Comparison of ENCODE assay signal across 16 cellular contexts in genomic region chr6:170022291-170022722, GRCh38.
"Had no signal": no experiment of that assay in that cellular context is flagged by ENCODE, and none has a peak within 500 bp of the region (broad histone marks: within the 10 kb centered on the region; RNA-seq: fewer than 3 reads in every experiment).

No MANE protein-coding gene starts in this region.

- H3K4me2 ChIP-seq: SK-N-SH had no signal

- H3K36me3 ChIP-seq: tibial artery had no signal

- H3K27ac Mint-ChIP-seq: activated CD4-positive, alpha-beta memory T cell treated with anti-CD3 and anti-CD28 coated beads for 36 hours; activated CD4-positive, alpha-beta T cell treated with anti-CD3 and anti-CD28 coated beads for 36 hours; effector memory CD8-positive, alpha-beta T cell; naive thymus-derived CD4-positive, alpha-beta T cell; T-cell had no signal

- H3K9me3 ChIP-seq: mucosa of descending colon, SK-N-SH, tibial artery had no signal

- H3K9me3 Mint-ChIP-seq: activated CD4-positive, alpha-beta memory T cell treated with anti-CD3 and anti-CD28 coated beads for 36 hours; effector memory CD8-positive, alpha-beta T cell; T-cell had no signal

- H3K36me3 Mint-ChIP-seq: activated CD4-positive, alpha-beta memory T cell treated with anti-CD3 and anti-CD28 coated beads for 36 hours; naive thymus-derived CD4-positive, alpha-beta T cell; T-cell had no signal

- DNase-seq: activated CD4-positive, alpha-beta memory T cell treated with anti-CD3 and anti-CD28 coated beads for 36 hours; activated CD4-positive, alpha-beta T cell treated with anti-CD3 and anti-CD28 coated beads for 36 hours; activated naive CD4-positive, alpha-beta T cell; dermis blood vessel endothelial cell; effector memory CD8-positive, alpha-beta T cell; foreskin melanocyte; left colon; mucosa of descending colon; naive thymus-derived CD4-positive, alpha-beta T cell; SHP77; SK-N-SH; T1000 had no signal

- H3K4me3 ChIP-seq: mucosa of descending colon, tibial artery had no signal

- H3K9ac ChIP-seq: SK-N-SH had no signal

- H3K4me1 Mint-ChIP-seq: activated CD4-positive, alpha-beta T cell treated with anti-CD3 and anti-CD28 coated beads for 36 hours; T-cell had no signal

- H3K27ac ChIP-seq: epithelial cell of prostate, tibial artery, VCaP had no signal

- H3K4me3 Mint-ChIP-seq: activated CD4-positive, alpha-beta memory T cell treated with anti-CD3 and anti-CD28 coated beads for 36 hours; activated CD4-positive, alpha-beta T cell treated with anti-CD3 and anti-CD28 coated beads for 36 hours; T-cell had no signal

- ATAC-seq: activated CD4-positive, alpha-beta T cell treated with anti-CD3 and anti-CD28 coated beads for 36 hours; left colon; mucosa of descending colon; naive thymus-derived CD4-positive, alpha-beta T cell; T-cell had no signal
